ENCODE assay signal across 11 cellular contexts in genomic region chr2:26784570-26785234, GRCh38. TPM values are rescaled to one million over a fixed set of nuclear protein-coding genes. Genes with fewer than 3 reads are reported as not detected.
DNase-seq lines count a peak whose midpoint lies in the region; ATAC-seq and TF ChIP-seq lines count a peak whose summit lies in the region.
"Had no signal": no experiment of that assay in that cellular context is flagged by ENCODE, and none has a peak within 500 bp of the region (broad histone marks: within the 10 kb centered on the region; RNA-seq: fewer than 3 reads in every experiment).

No MANE protein-coding gene starts in this region.

- peak overlapping the region; percentile 96 for H3K4me3 ChIP-seq in CD4-positive, CD25-positive, alpha-beta regulatory T cell (ENCODE audit: low read depth, low read length)
- no peak overlapping the region for H3K4me3 ChIP-seq in HL-60 (replicated peaks; ENCODE audit: insufficient read depth, low read length)

- peak overlapping the region; percentile 72 for H3K27ac ChIP-seq in CD4-positive, CD25-positive, alpha-beta regulatory T cell (ENCODE audit: insufficient read depth, low read length, poor library complexity, severe bottlenecking)
- H3K27ac ChIP-seq in HL-60 (replicated peaks): peak overlapping the region; percentile 54; the same call in 1 of the 2 replicates

- no peaks in the 10 kb centered on the region for H3K27me3 ChIP-seq in CD4-positive, CD25-positive, alpha-beta regulatory T cell (ENCODE audit: control insufficient read depth, insufficient read depth, low read length)
- H3K27me3 ChIP-seq in HL-60 (ENCODE audit: insufficient read depth, poor library complexity, severe bottlenecking): no peaks in the 10 kb centered on the region

- H3K27ac Mint-ChIP-seq in CD4-positive, CD25-positive, alpha-beta regulatory T cell: peak overlapping the region in 2 of 3 donors; percentile 92 to 96
- H3K27ac Mint-ChIP-seq in MCF 10A (ENCODE audit: low read depth, unreplicated experiment): no peak overlapping the region
- H3K27ac Mint-ChIP-seq in natural killer cell treated with Interleukin-12 subunit alpha and Interleukin-12 subunit beta and Interleukin-15 and Interleukin-18, amount 100 ng/mL, for 72 hours: peak overlapping the region in 1 of 2 donors; percentile 74

- intact Hi-C loops in MCF 10A (cut with micrococcal nuclease): no loop called here

- H3K36me3 Mint-ChIP-seq in CD4-positive, CD25-positive, alpha-beta regulatory T cell: peaks cover 12% of the 10 kb centered on the region
- H3K36me3 Mint-ChIP-seq in MCF 10A (ENCODE audit: insufficient read depth, unreplicated experiment): peaks cover 39% of the 10 kb centered on the region
- peaks cover 8% of the 10 kb centered on the region for H3K36me3 Mint-ChIP-seq in natural killer cell treated with Interleukin-12 subunit alpha and Interleukin-12 subunit beta and Interleukin-15 and Interleukin-18, amount 100 ng/mL, for 72 hours

- POLR2A ChIA-PET in MCF 10A (lab: Yijun Ruan, JAX): interaction anchor here (1.9 kb wide), 1 partner anchor 16 kb away, joined by 13 read pairs; no protein-coding TSS in a partner anchor

- DNase-seq in CD4-positive, CD25-positive, alpha-beta regulatory T cell: no peak
- no peak for DNase-seq in HL-60 (ENCODE audit: low read depth in 1 of 2, low spot score in 1 of 2)
- no peak for DNase-seq in MCF 10A (ENCODE audit: unreplicated experiment)
- DNase-seq in natural killer cell treated with Interleukin-12 subunit alpha and Interleukin-12 subunit beta and Interleukin-15 and Interleukin-18, amount 100 ng/mL, for 72 hours (ENCODE audit: low spot score): no peak
- DNase-seq in T1000 (lab: John Stamatoyannopoulos, UW): no peak
- DNase-seq in NCI-H2227 (lab: John Stamatoyannopoulos, UW; ENCODE audit: unreplicated experiment): no peak
- no peak for DNase-seq in medulla oblongata (ENCODE audit: extremely low spot score)
- DNase-seq in NCI-H2029 treated with DMSO at 0.1 percent for 48 hours (lab: John Stamatoyannopoulos, UW): no peak
- DNase-seq: effector CD8-positive, alpha-beta T cell; left colon; uterus had no signal

- H3K27me3 Mint-ChIP-seq in CD4-positive, CD25-positive, alpha-beta regulatory T cell: peaks cover 5% of the 10 kb centered on the region
- H3K27me3 Mint-ChIP-seq in MCF 10A (ENCODE audit: insufficient read depth, unreplicated experiment): no peaks in the 10 kb centered on the region
- no peaks in the 10 kb centered on the region for H3K27me3 Mint-ChIP-seq in natural killer cell treated with Interleukin-12 subunit alpha and Interleukin-12 subunit beta and Interleukin-15 and Interleukin-18, amount 100 ng/mL, for 72 hours

- no peak for TF ChIP-seq CTCF in HL-60 (IDR thresholded peaks at IDR 0.05; ENCODE audit: insufficient read depth, low read length)
- no peak for TF ChIP-seq CTCF in MCF 10A (IDR thresholded peaks at IDR 0.05; ENCODE audit: unreplicated experiment)

- CTCF ChIA-PET in MCF 10A (lab: Yijun Ruan, JAX): no interaction called here

- H3K4me1 Mint-ChIP-seq in CD4-positive, CD25-positive, alpha-beta regulatory T cell: peaks cover 5 to 33% (median 20%) of the 10 kb centered on the region in 4 donors
- H3K4me1 Mint-ChIP-seq in MCF 10A (ENCODE audit: insufficient read depth, unreplicated experiment): peaks cover 20% of the 10 kb centered on the region
- H3K4me1 Mint-ChIP-seq in natural killer cell treated with Interleukin-12 subunit alpha and Interleukin-12 subunit beta and Interleukin-15 and Interleukin-18, amount 100 ng/mL, for 72 hours (ENCODE audit: low read depth in 2 of 2): peaks cover 20 to 21% of the 10 kb centered on the region in 2 donors

- H3K9me3 ChIP-seq in CD4-positive, CD25-positive, alpha-beta regulatory T cell (ENCODE audit: control insufficient read depth in 2 of 2, low read length in 2 of 2): no peaks in the 10 kb centered on the region
- H3K9me3 ChIP-seq: uterus had no signal

- no TSS peak for BruUV-seq in MCF 10A (replicated peaks; lab: Mats Ljungman, UMichigan)

- no peak for ATAC-seq in CD4-positive, CD25-positive, alpha-beta regulatory T cell (ENCODE audit: low read depth in 2 of 2)
- no peak for ATAC-seq in natural killer cell treated with Interleukin-12 subunit alpha and Interleukin-12 subunit beta and Interleukin-15 and Interleukin-18, amount 100 ng/mL, for 72 hours

- H3K4me3 Mint-ChIP-seq in CD4-positive, CD25-positive, alpha-beta regulatory T cell: peak overlapping the region; percentile 88 to 94 (median 90)
- peak overlapping the region; percentile 76 for H3K4me3 Mint-ChIP-seq in MCF 10A (ENCODE audit: unreplicated experiment)
- H3K4me3 Mint-ChIP-seq in natural killer cell treated with Interleukin-12 subunit alpha and Interleukin-12 subunit beta and Interleukin-15 and Interleukin-18, amount 100 ng/mL, for 72 hours: peak overlapping the region; percentile 86

- H3K9me3 Mint-ChIP-seq in CD4-positive, CD25-positive, alpha-beta regulatory T cell: no peaks in the 10 kb centered on the region
- no peaks in the 10 kb centered on the region for H3K9me3 Mint-ChIP-seq in MCF 10A (ENCODE audit: unreplicated experiment)
- no peaks in the 10 kb centered on the region for H3K9me3 Mint-ChIP-seq in natural killer cell treated with Interleukin-12 subunit alpha and Interleukin-12 subunit beta and Interleukin-15 and Interleukin-18, amount 100 ng/mL, for 72 hours

- H3K4me1 ChIP-seq in CD4-positive, CD25-positive, alpha-beta regulatory T cell (ENCODE audit: control insufficient read depth, insufficient read depth, low read length, poor library complexity, severe bottlenecking): peaks cover 15% of the 10 kb centered on the region
- H3K4me1 ChIP-seq: uterus had no signal

- peaks cover 15% of the 10 kb centered on the region for H3K36me3 ChIP-seq in CD4-positive, CD25-positive, alpha-beta regulatory T cell (ENCODE audit: control insufficient read depth, insufficient read depth, low read length)
- H3K36me3 ChIP-seq: uterus had no signal

RNA-seq across cellular contexts. Expression of gene CENPA, which starts 1.2 kb away (rescaled TPM):
- total RNA-seq in CD4-positive, CD25-positive, alpha-beta regulatory T cell: 2.0 TPM
- 1 to 10 TPM in 3 of 4 donors, under 1 TPM in 1; 0.54 to 3.9 (median 2.5) TPM for polyA plus RNA-seq in CD4-positive, CD25-positive, alpha-beta regulatory T cell
- total RNA-seq in MCF 10A (2022): 19.7 and 35.1 TPM in 2 replicates
- total RNA-seq in natural killer cell treated with Interleukin-12 subunit alpha and Interleukin-12 subunit beta and Interleukin-15 and Interleukin-18, amount 100 ng/mL, for 72 hours: 10 to 100 TPM; 18.5 to 32.1 TPM

RNA-seq across cellular contexts. Expression of gene SLC35F6, which starts 20.6 kb away (rescaled TPM):
- 21.2 TPM for total RNA-seq in CD4-positive, CD25-positive, alpha-beta regulatory T cell
- 1 to 10 TPM; 5.7 to 7.9 (median 7.1) TPM for polyA plus RNA-seq in CD4-positive, CD25-positive, alpha-beta regulatory T cell
- 76.9 and 110 TPM in 2 replicates for total RNA-seq in MCF 10A (2022)
- 10 to 100 TPM; 15.5 to 17.7 TPM for total RNA-seq in natural killer cell treated with Interleukin-12 subunit alpha and Interleukin-12 subunit beta and Interleukin-15 and Interleukin-18, amount 100 ng/mL, for 72 hours
